ENCODE assay signal across 11 cellular contexts in genomic region chr2:236928353-236929153, GRCh38.
DNase-seq lines count a peak whose midpoint lies in the region; ATAC-seq and TF ChIP-seq lines count a peak whose summit lies in the region.
"Had no signal": no experiment of that assay in that cellular context is flagged by ENCODE, and none has a peak within 500 bp of the region (broad histone marks: within the 10 kb centered on the region; RNA-seq: fewer than 3 reads in every experiment).

No MANE protein-coding gene starts in this region.

- no peak for DNase-seq in stimulated activated naive CD8-positive, alpha-beta T cell treated with anti-CD3 and anti-CD28 coated beads, Interleukin-15, Interleukin-2, amounts not matched to agents 100 U/mL and 50 U/mL, for 24 hours
- DNase-seq in choroid plexus epithelial cell (ENCODE audit: low read depth) = peak; percentile 28
- peak; percentile 58 for DNase-seq in mesenchymal stem cell
- no peak for DNase-seq in activated gamma-delta T cell treated with Interleukin-2 at 50 U/mL for 16 hours
- DNase-seq: DMS53; effector memory CD8-positive, alpha-beta T cell had no signal

- no peaks in the 10 kb centered on the region for H3K36me3 Mint-ChIP-seq in stimulated activated naive CD8-positive, alpha-beta T cell treated with anti-CD3 and anti-CD28 coated beads, Interleukin-15, Interleukin-2, amounts not matched to agents 100 ng/mL and 50 ng/mL, for 24 hours (ENCODE audit: low read depth)

- H2AK5ac ChIP-seq in mesenchymal stem cell (ENCODE audit: low read length, severe bottlenecking) = no peak overlapping the region

- no peaks in the 10 kb centered on the region for H3K9me3 Mint-ChIP-seq in stimulated activated naive CD8-positive, alpha-beta T cell treated with anti-CD3 and anti-CD28 coated beads, Interleukin-15, Interleukin-2, amounts not matched to agents 100 ng/mL and 50 ng/mL, for 24 hours
- H3K9me3 Mint-ChIP-seq: effector memory CD8-positive, alpha-beta T cell had no signal

- H3K23ac ChIP-seq in mesenchymal stem cell (ENCODE audit: low read length in 2 of 2) = no peak overlapping the region

- no peaks in the 10 kb centered on the region for H3K9me3 ChIP-seq in mesenchymal stem cell (ENCODE audit: control insufficient read depth, low read length)

- no peaks in the 10 kb centered on the region for H3K36me3 ChIP-seq in mesenchymal stem cell (ENCODE audit: control insufficient read depth in 1 of 2, insufficient read depth in 2 of 2, low read depth in 1 of 2, low read length in 2 of 2)

- H3K4me3 ChIP-seq in choroid plexus epithelial cell (ENCODE audit: low read depth, low read length) (peak overlapping the region; percentile 48), mesenchymal stem cell (ENCODE audit: insufficient read depth in 1 of 2, low read depth in 1 of 2, low read length in 2 of 2) (peak overlapping the region in 1 of 2 experiments; percentile 76)
- H3K4me3 ChIP-seq: K562 had no signal

- peak overlapping the region; percentile 89 for H3K9ac ChIP-seq in mesenchymal stem cell (ENCODE audit: low read length)

- no peak overlapping the region for H4K8ac ChIP-seq in mesenchymal stem cell (ENCODE audit: low read length)

- peak overlapping the region; percentile 86 for H2AFZ ChIP-seq in mesenchymal stem cell (ENCODE audit: low read depth, low read length)

- H3K27me3 Mint-ChIP-seq in stimulated activated naive CD8-positive, alpha-beta T cell treated with anti-CD3 and anti-CD28 coated beads, Interleukin-15, Interleukin-2, amounts not matched to agents 100 ng/mL and 50 ng/mL, for 24 hours = peaks cover 8% of the 10 kb centered on the region

- no peak overlapping the region for H4K91ac ChIP-seq in mesenchymal stem cell (ENCODE audit: low read length)

- no peak overlapping the region for H3K14ac ChIP-seq in mesenchymal stem cell (ENCODE audit: low read length in 2 of 2)

- peak overlapping the region in 1 of 2 experiments; percentile 84 for H3K18ac ChIP-seq in mesenchymal stem cell (ENCODE audit: low read depth in 1 of 2, low read length in 2 of 2)

- peak overlapping the region in 1 of 2 experiments; percentile 52 for H2BK12ac ChIP-seq in mesenchymal stem cell (ENCODE audit: low read length in 2 of 2)

- no peak for ATAC-seq in stimulated activated naive CD8-positive, alpha-beta T cell treated with anti-CD3 and anti-CD28 coated beads, Interleukin-15, Interleukin-2, amounts not matched to agents 100 U/mL and 50 U/mL, for 24 hours
- ATAC-seq in activated CD4-positive, CD25-positive, alpha-beta regulatory T cell treated with anti-CD3 and anti-CD28 coated beads, Interleukin-2, amount 50 U/mL, for 24 hours = no peak
- ATAC-seq in GM19395 (IDR thresholded peaks at IDR 0.05; ENCODE audit: unreplicated experiment) (no peak), HG03354 (IDR thresholded peaks at IDR 0.05; ENCODE audit: poor library complexity, severe bottlenecking, unreplicated experiment) (no peak)
- ATAC-seq: effector memory CD8-positive, alpha-beta T cell; K562 had no signal

- no peak overlapping the region for H2BK120ac ChIP-seq in mesenchymal stem cell (ENCODE audit: low read depth, low read length)

- H3K27ac Mint-ChIP-seq in stimulated activated naive CD8-positive, alpha-beta T cell treated with anti-CD3 and anti-CD28 coated beads, Interleukin-15, Interleukin-2, amounts not matched to agents 100 ng/mL and 50 ng/mL, for 24 hours = no peak overlapping the region
- H3K27ac Mint-ChIP-seq: effector memory CD8-positive, alpha-beta T cell had no signal

- 29% methylated on average over 8 of the region's 8 CpGs for WGBS in mesenchymal stem cell

- peak overlapping the region; percentile 73 for H3K4me3 Mint-ChIP-seq in stimulated activated naive CD8-positive, alpha-beta T cell treated with anti-CD3 and anti-CD28 coated beads, Interleukin-15, Interleukin-2, amounts not matched to agents 100 ng/mL and 50 ng/mL, for 24 hours
- H3K4me3 Mint-ChIP-seq: effector memory CD8-positive, alpha-beta T cell had no signal

- TF ChIP-seq CTCF in choroid plexus epithelial cell (conservative IDR thresholded peaks at IDR 0.05; ENCODE audit: low read depth, low read length) = no peak

- H3K27me3 ChIP-seq in mesenchymal stem cell (ENCODE audit: control insufficient read depth in 1 of 2, insufficient read depth in 1 of 2, low read length in 2 of 2) = peaks cover 0 to 12% of the 10 kb centered on the region in 2 experiments

- H3K79me1 ChIP-seq in mesenchymal stem cell (replicated peaks; ENCODE audit: low read length, poor library complexity, severe bottlenecking) = no peaks in the 10 kb centered on the region

- no peak overlapping the region for H3K4me2 ChIP-seq in mesenchymal stem cell (ENCODE audit: low read length, poor library complexity, severe bottlenecking)

- no peaks in the 10 kb centered on the region for H3K4me1 Mint-ChIP-seq in stimulated activated naive CD8-positive, alpha-beta T cell treated with anti-CD3 and anti-CD28 coated beads, Interleukin-15, Interleukin-2, amounts not matched to agents 100 ng/mL and 50 ng/mL, for 24 hours (ENCODE audit: low read depth)

- no peaks in the 10 kb centered on the region for H3K4me1 ChIP-seq in mesenchymal stem cell (ENCODE audit: control insufficient read depth, insufficient read depth, low read depth, low read length)

- H3K4ac ChIP-seq in mesenchymal stem cell (ENCODE audit: low read depth in 1 of 2, low read length in 2 of 2) = no peak overlapping the region

- no peak overlapping the region for H3K27ac ChIP-seq in mesenchymal stem cell (ENCODE audit: low read length, poor library complexity, severe bottlenecking)

- no peak overlapping the region for H2BK5ac ChIP-seq in mesenchymal stem cell (ENCODE audit: low read depth, low read length, poor library complexity, severe bottlenecking)

- no peak overlapping the region for H2BK15ac ChIP-seq in mesenchymal stem cell (ENCODE audit: low read depth, poor library complexity, severe bottlenecking)

Comparison
In these comparisons a context has a peak if more than half of its experiments do, and no peak if none do; other contexts are left out.
1. DNase-seq: peak in choroid plexus epithelial cell (single experiment) and mesenchymal stem cell (single experiment); none in stimulated activated naive CD8-positive, alpha-beta T cell treated with anti-CD3 and anti-CD28 coated beads, Interleukin-15, Interleukin-2, amounts not matched to agents 100 U/mL and 50 U/mL, for 24 hours (single experiment) and activated gamma-delta T cell treated with Interleukin-2 at 50 U/mL for 16 hours (single experiment).